Comparison of ENCODE assay signal across 17 cellular contexts in the genomic region with DNA sequence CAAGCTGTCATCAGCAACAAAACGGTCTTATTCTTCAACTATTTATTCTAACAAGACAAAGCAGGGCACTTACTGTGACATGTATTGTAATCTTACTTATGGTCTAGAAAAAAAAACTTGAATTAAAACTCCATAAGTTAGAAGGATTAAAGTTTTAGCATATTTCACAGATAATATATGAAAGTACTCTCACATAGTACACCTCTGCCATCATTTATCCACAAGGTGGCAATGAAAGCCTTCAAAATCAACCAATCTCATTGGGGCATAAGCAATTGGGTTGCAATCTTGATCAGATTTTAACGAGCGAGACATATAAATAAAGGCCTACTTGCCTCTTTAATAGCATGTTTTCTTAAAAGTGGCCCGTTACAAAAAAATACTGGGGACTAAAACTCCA.
DNase-seq lines count a peak whose midpoint lies in the region; ATAC-seq, FAIRE-seq and TF ChIP-seq lines count a peak whose summit lies in the region.
"Had no signal": no experiment of that assay in that cellular context is flagged by ENCODE, and none has a peak within 500 bp of the region (broad histone marks: within the 10 kb centered on the region; RNA-seq: fewer than 3 reads in every experiment).

No MANE protein-coding gene starts in this region.

- FAIRE-seq in RCC 7860 (lab: Jason Lieb, UNC): no peak
- FAIRE-seq: islet of Langerhans had no signal

- H3K27me3 ChIP-seq in skeletal muscle satellite cell (ENCODE audit: control insufficient read depth, insufficient read depth, low read length): no peaks in the 10 kb centered on the region
- H3K27me3 ChIP-seq: ascending aorta, Peyer's patch had no signal

- H3K4me1 Mint-ChIP-seq in activated CD4-positive, alpha-beta memory T cell treated with anti-CD3 and anti-CD28 coated beads, Interleukin-2, amount 10 ng/mL, durations not matched to agents 7 days and 5 days: no peaks in the 10 kb centered on the region
- H3K4me1 Mint-ChIP-seq: B cell, naive B cell had no signal

- H3K9me3 ChIP-seq in skeletal muscle satellite cell (replicated peaks; ENCODE audit: low read length): no peaks in the 10 kb centered on the region
- H3K9me3 ChIP-seq: ascending aorta, Peyer's patch had no signal

- peaks cover 2% of the 10 kb centered on the region for H3K9me3 Mint-ChIP-seq in activated CD4-positive, alpha-beta memory T cell treated with anti-CD3 and anti-CD28 coated beads, Interleukin-2, amount 10 ng/mL, durations not matched to agents 7 days and 5 days

- H3K4me1 ChIP-seq in skeletal muscle satellite cell (ENCODE audit: control insufficient read depth, insufficient read depth, low read length): peaks cover 37% of the 10 kb centered on the region
- H3K4me1 ChIP-seq: ascending aorta, Peyer's patch had no signal

- ATAC-seq in activated CD4-positive, CD25-positive, alpha-beta regulatory T cell treated with anti-CD3 and anti-CD28 coated beads, Interleukin-2, amount 50 U/mL, for 24 hours: no peak

- peak overlapping the region; percentile 44 for H3K4me2 ChIP-seq in skeletal muscle satellite cell (ENCODE audit: low read length)

- H3K4me3 ChIP-seq in epithelial cell of proximal tubule (ENCODE audit: low read depth, low read length): no peak overlapping the region
- no peak overlapping the region for H3K4me3 ChIP-seq in skeletal muscle satellite cell (ENCODE audit: low read length)
- H3K4me3 ChIP-seq: ascending aorta, Peyer's patch had no signal

- H3K4me3 Mint-ChIP-seq in activated CD4-positive, alpha-beta memory T cell treated with anti-CD3 and anti-CD28 coated beads, Interleukin-2, amount 10 ng/mL, durations not matched to agents 7 days and 5 days: no peak overlapping the region
- H3K4me3 Mint-ChIP-seq: B cell, naive B cell had no signal

- CTCF ChIA-PET in activated CD4-positive, alpha-beta memory T cell treated with anti-CD3 and anti-CD28 coated beads, Interleukin-2, amount 10 ng/mL, durations not matched to agents 7 days and 5 days (lab: Charles Lee): no interaction called here

- peak; percentile 39 for TF ChIP-seq CTCF in epithelial cell of proximal tubule (conservative IDR thresholded peaks at IDR 0.05; ENCODE audit: low read depth, low read length)

- no peak overlapping the region for H3K27ac Mint-ChIP-seq in activated CD4-positive, alpha-beta memory T cell treated with anti-CD3 and anti-CD28 coated beads, Interleukin-2, amount 10 ng/mL, durations not matched to agents 7 days and 5 days
- H3K27ac Mint-ChIP-seq: B cell, naive B cell had no signal

- H3K36me3 Mint-ChIP-seq in activated CD4-positive, alpha-beta memory T cell treated with anti-CD3 and anti-CD28 coated beads, Interleukin-2, amount 10 ng/mL, durations not matched to agents 7 days and 5 days (ENCODE audit: low read depth): no peaks in the 10 kb centered on the region
- H3K36me3 Mint-ChIP-seq: naive B cell had no signal

- DNase-seq in NCI-H82 (lab: John Stamatoyannopoulos, UW) (peak; percentile 43), NCI-H82 treated with DMSO at 0.1 percent for 48 hours (lab: John Stamatoyannopoulos, UW; ENCODE audit: unreplicated experiment) (no peak), RCC 7860 (ENCODE audit: low spot score) (peak; percentile 15), epithelial cell of proximal tubule (ENCODE audit: low read depth) (no peak), NCI-H128 (lab: John Stamatoyannopoulos, UW; ENCODE audit: unreplicated experiment) (no peak)
- no peak for DNase-seq in activated CD4-positive, alpha-beta memory T cell treated with anti-CD3 and anti-CD28 coated beads, Interleukin-2, amount 10 ng/mL, durations not matched to agents 7 days and 5 days
- DNase-seq: GF-D8, naive B cell, NCI-H1930, Peyer's patch, small intestine, trophoblast cell had no signal

- POLR2A ChIA-PET in activated CD4-positive, alpha-beta memory T cell treated with anti-CD3 and anti-CD28 coated beads, Interleukin-2, amount 10 ng/mL, durations not matched to agents 7 days and 5 days (lab: Charles Lee): no interaction called here

- no peaks in the 10 kb centered on the region for H3K36me3 ChIP-seq in skeletal muscle satellite cell (ENCODE audit: insufficient read depth, low read length)
- H3K36me3 ChIP-seq: ascending aorta, Peyer's patch had no signal

- peak overlapping the region; percentile 29 for H3K9ac ChIP-seq in skeletal muscle satellite cell (ENCODE audit: low read depth, low read length)

- H3K27me3 Mint-ChIP-seq in activated CD4-positive, alpha-beta memory T cell treated with anti-CD3 and anti-CD28 coated beads, Interleukin-2, amount 10 ng/mL, durations not matched to agents 7 days and 5 days: no peaks in the 10 kb centered on the region
- H3K27me3 Mint-ChIP-seq: B cell, naive B cell had no signal

Comparison
In these comparisons a context has a peak if more than half of its experiments do, and no peak if none do; other contexts are left out.
1. DNase-seq: peak in NCI-H82 (single experiment) and RCC 7860 (single experiment); none in NCI-H82 treated with DMSO at 0.1 percent for 48 hours (single experiment), epithelial cell of proximal tubule (single experiment), NCI-H128 (single experiment) and activated CD4-positive, alpha-beta memory T cell treated with anti-CD3 and anti-CD28 coated beads, Interleukin-2, amount 10 ng/mL, durations not matched to agents 7 days and 5 days (single experiment).